ENCODE assay signal across 15 cellular contexts in the genomic region with DNA sequence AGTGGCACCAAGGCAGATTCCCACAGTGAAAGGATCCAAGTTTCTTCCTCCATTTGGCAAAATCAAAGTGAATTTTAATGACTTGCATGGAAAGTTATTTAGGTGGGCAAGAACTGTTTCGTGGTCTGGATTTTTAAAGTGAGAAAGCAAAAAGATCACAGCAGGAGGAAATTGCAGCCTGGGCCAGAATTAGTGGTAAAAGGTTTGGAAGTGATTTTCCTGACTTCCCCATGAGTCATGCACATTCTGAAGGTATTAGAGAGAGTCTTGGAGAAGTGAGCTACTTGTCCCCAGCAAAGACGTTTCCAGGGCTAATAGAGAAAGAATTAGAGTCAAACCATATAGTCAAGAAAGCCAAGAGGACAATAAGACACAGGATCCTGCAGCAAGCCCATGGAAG.
DNase-seq lines count a peak whose midpoint lies in the region; ATAC-seq and TF ChIP-seq lines count a peak whose summit lies in the region.
"Had no signal": no experiment of that assay in that cellular context is flagged by ENCODE, and none has a peak within 500 bp of the region (broad histone marks: within the 10 kb centered on the region; RNA-seq: fewer than 3 reads in every experiment).

No MANE protein-coding gene starts in this region.

- ATAC-seq in HG02970 (IDR thresholded peaks at IDR 0.05; ENCODE audit: low FRiP score, unreplicated experiment) (no peak), HG03521 (IDR thresholded peaks at IDR 0.05; ENCODE audit: unreplicated experiment) (no peak)
- no peak for ATAC-seq in activated naive CD8-positive, alpha-beta T cell treated with anti-CD3 and anti-CD28 coated beads, Interleukin-2, amount 50 U/mL, for 24 hours
- ATAC-seq: A549, esophagus mucosa had no signal

- DNase-seq in A673 (ENCODE audit: low spot score) = peak; percentile 24
- DNase-seq in HFFc6 = peak; percentile 28
- DNase-seq in astrocyte of the cerebellum (ENCODE audit: low read depth) = peak; percentile 97
- peak; percentile 0 for DNase-seq in iPS DF 19.7 (ENCODE audit: low read depth, low spot score)
- DNase-seq in Caco-2 = no peak
- DNase-seq in activated naive CD8-positive, alpha-beta T cell treated with anti-CD3 and anti-CD28 coated beads, Interleukin-2, amount 50 U/mL, for 24 hours = no peak
- DNase-seq: activated CD4-positive, CD25-positive, alpha-beta regulatory T cell; activated naive CD4-positive, alpha-beta T cell treated with anti-CD3 and anti-CD28 coated beads, Interleukin-2, amount 50 U/mL, for 16 hours; midbrain; NCI-H1048; spleen had no signal

- no peak overlapping the region for H3K27ac ChIP-seq in A673 (ENCODE audit: low read depth, low read length, poor library complexity, severe bottlenecking)
- H3K27ac ChIP-seq: A549, spleen had no signal

- intact Hi-C loops in A673 (cut with micrococcal nuclease; ENCODE audit: unreplicated experiment) (no loop called here), Caco-2 (cut with micrococcal nuclease; ENCODE audit: unreplicated experiment) (no loop called here)

- H3K27ac Mint-ChIP-seq in HFFc6 (no peak overlapping the region), Caco-2 (ENCODE audit: unreplicated experiment) (no peak overlapping the region)
- H3K27ac Mint-ChIP-seq in activated naive CD8-positive, alpha-beta T cell treated with anti-CD3 and anti-CD28 coated beads, Interleukin-2, amount 50 U/mL, for 24 hours = no peak overlapping the region

- H3K4me1 Mint-ChIP-seq in HFFc6 (ENCODE audit: low read depth) (no peaks in the 10 kb centered on the region), Caco-2 (ENCODE audit: low read depth, unreplicated experiment) (no peaks in the 10 kb centered on the region)
- H3K4me1 Mint-ChIP-seq in activated naive CD8-positive, alpha-beta T cell treated with anti-CD3 and anti-CD28 coated beads, Interleukin-2, amount 50 U/mL, for 24 hours = no peaks in the 10 kb centered on the region

- no peaks in the 10 kb centered on the region for H3K36me3 ChIP-seq in A673 (ENCODE audit: insufficient read depth, low read length, poor library complexity, severe bottlenecking)
- no peaks in the 10 kb centered on the region for H3K36me3 ChIP-seq in Caco-2 (ENCODE audit: control insufficient read depth, insufficient read depth, low read length)
- H3K36me3 ChIP-seq: spleen had no signal

- H3K4me1 ChIP-seq in A673 (ENCODE audit: insufficient read depth, low read length, poor library complexity, severe bottlenecking) = no peaks in the 10 kb centered on the region
- H3K4me1 ChIP-seq in Caco-2 = no peaks in the 10 kb centered on the region
- H3K4me1 ChIP-seq: A549, spleen had no signal

- no TSS peak for BruUV-seq in A673 (replicated peaks; lab: Mats Ljungman, UMichigan)
- BruUV-seq in Caco-2 (replicated peaks; lab: Mats Ljungman, UMichigan) = no TSS peak

- no peaks in the 10 kb centered on the region for H3K36me3 Mint-ChIP-seq in HFFc6 (ENCODE audit: low read depth)
- H3K36me3 Mint-ChIP-seq in Caco-2 (ENCODE audit: insufficient read depth, unreplicated experiment) = no peaks in the 10 kb centered on the region
- no peaks in the 10 kb centered on the region for H3K36me3 Mint-ChIP-seq in activated naive CD8-positive, alpha-beta T cell treated with anti-CD3 and anti-CD28 coated beads, Interleukin-2, amount 50 U/mL, for 24 hours (ENCODE audit: low read depth)

- in situ Hi-C loops in astrocyte of the cerebellum (cut with HindIII; ENCODE audit: low sequenced_read_pairs) = no loop called here

- H3K9me3 ChIP-seq in A673 (ENCODE audit: low read depth, low read length, poor library complexity, severe bottlenecking) (no peaks in the 10 kb centered on the region), Caco-2 (no peaks in the 10 kb centered on the region)
- H3K9me3 ChIP-seq: A549, spleen had no signal

- POLR2A ChIA-PET in A673 (lab: Charles Lee; ENCODE audit: low non-redundant PET) = no interaction called here
- POLR2A ChIA-PET in Caco-2 (lab: Charles Lee) = no interaction called here

- H3K4me3 ChIP-seq in A673 (ENCODE audit: low read depth, low read length, poor library complexity, severe bottlenecking) = no peak overlapping the region
- H3K4me3 ChIP-seq in astrocyte of the cerebellum (ENCODE audit: low read depth, low read length) = no peak overlapping the region
- no peak overlapping the region for H3K4me3 ChIP-seq in Caco-2 (ENCODE audit: low read depth, low read length)
- H3K4me3 ChIP-seq: A549, spleen had no signal

- no peak overlapping the region for H3K4me3 Mint-ChIP-seq in HFFc6
- H3K4me3 Mint-ChIP-seq in Caco-2 (ENCODE audit: unreplicated experiment) = no peak overlapping the region
- H3K4me3 Mint-ChIP-seq in activated naive CD8-positive, alpha-beta T cell treated with anti-CD3 and anti-CD28 coated beads, Interleukin-2, amount 50 U/mL, for 24 hours = no peak overlapping the region

- CTCF ChIA-PET in A673 (lab: Charles Lee) (no interaction called here), Caco-2 (lab: Charles Lee) (no interaction called here)

- H3K27me3 Mint-ChIP-seq in HFFc6 (ENCODE audit: insufficient read depth) (peaks cover 6% of the 10 kb centered on the region; the same call in 1 of the 2 replicates), Caco-2 (ENCODE audit: insufficient read depth, unreplicated experiment) (peaks cover 2% of the 10 kb centered on the region)
- H3K27me3 Mint-ChIP-seq in activated naive CD8-positive, alpha-beta T cell treated with anti-CD3 and anti-CD28 coated beads, Interleukin-2, amount 50 U/mL, for 24 hours = peaks cover 1% of the 10 kb centered on the region

- TF ChIP-seq CTCF in A673 (conservative IDR thresholded peaks at IDR 0.05; ENCODE audit: low read depth, low read length) (no peak), HFFc6 (IDR thresholded peaks at IDR 0.05) (no peak), astrocyte of the cerebellum (IDR thresholded peaks at IDR 0.05; ENCODE audit: low read depth, low read length, missing control alignments) (no peak), Caco-2 (IDR thresholded peaks at IDR 0.05; ENCODE audit: insufficient read depth in 1 of 2, low read depth in 1 of 2, low read length in 1 of 2, severe bottlenecking in 1 of 2, unreplicated experiment in 1 of 2) (no peak)

- no peaks in the 10 kb centered on the region for H3K9me3 Mint-ChIP-seq in HFFc6
- no peaks in the 10 kb centered on the region for H3K9me3 Mint-ChIP-seq in Caco-2 (ENCODE audit: unreplicated experiment)
- no peaks in the 10 kb centered on the region for H3K9me3 Mint-ChIP-seq in activated naive CD8-positive, alpha-beta T cell treated with anti-CD3 and anti-CD28 coated beads, Interleukin-2, amount 50 U/mL, for 24 hours

- H3K27me3 ChIP-seq in A673 (replicated peaks; ENCODE audit: insufficient read depth, low read depth, low read length, poor library complexity) = no peaks in the 10 kb centered on the region
- H3K27me3 ChIP-seq in Caco-2 (replicated peaks; ENCODE audit: control insufficient read depth, insufficient read depth, low read length) = no peaks in the 10 kb centered on the region

Comparison
In these comparisons a context has a peak if more than half of its experiments do, and no peak if none do; other contexts are left out.
1. DNase-seq: peak in A673 (single experiment), HFFc6 (single experiment), astrocyte of the cerebellum (single experiment) and iPS DF 19.7 (single experiment); none in Caco-2 (0 of 2) and activated naive CD8-positive, alpha-beta T cell treated with anti-CD3 and anti-CD28 coated beads, Interleukin-2, amount 50 U/mL, for 24 hours (single experiment).